Comparison of ENCODE assay signal across 2 cellular contexts in genomic region chr1:47157957-47158356, GRCh38. TPM values are rescaled to one million over a fixed set of nuclear protein-coding genes. Genes with fewer than 3 reads are reported as not detected.
"Had no signal": no experiment of that assay in that cellular context is flagged by ENCODE, and none has a peak within 500 bp of the region (broad histone marks: within the 10 kb centered on the region; RNA-seq: fewer than 3 reads in every experiment).

No MANE protein-coding gene starts in this region.

RNA-seq across cellular contexts. Expression of gene CYP4A22, which starts 20.7 kb away (rescaled TPM):
- total RNA-seq: G401, GM12878 had no signal
- polyA plus RNA-seq: GM12878 had no signal

RNA-seq across cellular contexts. Expression of gene PDZK1IP1, which starts 31.9 kb away (rescaled TPM):
- total RNA-seq: G401, GM12878 had no signal
- polyA plus RNA-seq: GM12878 had no signal
